ENCODE assay signal across 27 cellular contexts in the genomic region with DNA sequence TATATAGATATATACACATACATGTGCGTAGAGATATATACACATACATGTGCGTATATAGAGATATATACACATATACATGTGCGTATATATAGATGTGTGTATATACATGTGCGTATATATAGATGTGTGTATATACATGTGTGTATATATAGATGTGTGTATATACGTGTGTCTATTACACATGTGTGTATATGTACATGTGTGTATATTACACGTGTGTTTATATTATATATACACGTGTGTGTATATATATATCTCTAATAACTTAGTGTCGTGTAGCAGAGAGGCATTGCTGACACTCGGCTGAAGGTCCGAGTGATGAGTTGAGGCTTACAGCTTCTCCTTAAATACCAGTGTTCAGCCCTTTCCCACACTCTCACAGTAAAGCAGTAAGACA.
"Had no signal": no experiment of that assay in that cellular context is flagged by ENCODE, and none has a peak within 500 bp of the region (broad histone marks: within the 10 kb centered on the region; RNA-seq: fewer than 3 reads in every experiment).

No MANE protein-coding gene starts in this region.

- DNase-seq: colonic mucosa; cortex of kidney; dermis blood vessel endothelial cell; dorsolateral prefrontal cortex; effector CD4-positive, alpha-beta T cell; effector CD8-positive, alpha-beta T cell; effector memory CD4-positive, alpha-beta T cell; effector memory CD8-positive, alpha-beta T cell; erythroblast; esophagus squamous epithelium; foreskin fibroblast; foreskin keratinocyte; foreskin melanocyte; gastrocnemius medialis; glutamatergic neuron; head of caudate nucleus; heart left ventricle; heart right ventricle had no signal

- H3K27me3 ChIP-seq: colonic mucosa, dorsolateral prefrontal cortex, esophagus squamous epithelium, foreskin keratinocyte, gastrocnemius medialis had no signal

- ATAC-seq: effector memory CD8-positive, alpha-beta T cell; esophagus mucosa; foreskin keratinocyte; gastrocnemius medialis; gastroesophageal sphincter; heart left ventricle; heart right ventricle had no signal

- H3K9me3 ChIP-seq: colonic mucosa, gastrocnemius medialis had no signal

- FAIRE-seq: colon, endometrium, endothelial cell of umbilical vein, frontal cortex had no signal

- H3K36me3 ChIP-seq: colonic mucosa, esophagus muscularis mucosa, esophagus squamous epithelium, gastrocnemius medialis, gastroesophageal sphincter, heart left ventricle had no signal

- H3K4me1 ChIP-seq: colonic mucosa, esophagus muscularis mucosa, esophagus squamous epithelium, foreskin keratinocyte, gastrocnemius medialis, gastroesophageal sphincter, heart left ventricle, heart right ventricle had no signal

- H3K27ac ChIP-seq: colonic mucosa, coronary artery, dorsolateral prefrontal cortex, epithelial cell of prostate, esophagus muscularis mucosa, esophagus squamous epithelium, foreskin keratinocyte, gastrocnemius medialis, gastroesophageal sphincter, heart left ventricle, heart right ventricle had no signal

- H3K4me3 ChIP-seq: colonic mucosa, coronary artery, dorsolateral prefrontal cortex, esophagus muscularis mucosa, esophagus squamous epithelium, gastrocnemius medialis, gastroesophageal sphincter, heart left ventricle, heart right ventricle had no signal
